In genomic region chr15:44084728-44085127, GRCh38 we compare ENCODE assay signal across 16 cellular contexts.
DNase-seq lines count a peak whose midpoint lies in the region; ATAC-seq and TF ChIP-seq lines count a peak whose summit lies in the region.
"Had no signal": no experiment of that assay in that cellular context is flagged by ENCODE, and none has a peak within 500 bp of the region (broad histone marks: within the 10 kb centered on the region; RNA-seq: fewer than 3 reads in every experiment).

No MANE protein-coding gene starts in this region.

- TF ChIP-seq EP300 in SK-N-SH (IDR thresholded peaks at IDR 0.05; ENCODE audit: borderline replicate concordance in 1 of 2, low read depth in 1 of 2, low read length in 1 of 2) = peak in 1 of 2 experiments; percentile 38; a peak in 1 of 4 replicates

- no peak for DNase-seq in SK-N-SH
- peak; percentile 42 for DNase-seq in M059J (ENCODE audit: low read depth)
- DNase-seq in SW480 (ENCODE audit: low spot score) = peak; percentile 11
- no peak for DNase-seq in substantia nigra (lab: John Stamatoyannopoulos, UW)
- DNase-seq in COR-L47 (lab: John Stamatoyannopoulos, UW) = no peak
- no peak for DNase-seq in neuronal stem cell (ENCODE audit: low spot score)
- DNase-seq: 8988T; CD8-positive, alpha-beta T cell; MV-4-11; NCI-H1417; NCI-H1930; NCI-H510A; SHP77 treated with DMSO at 0.1 percent for 48 hours had no signal

- H4K91ac ChIP-seq in neuronal stem cell (ENCODE audit: low read depth, low read length, poor library complexity) = no peak overlapping the region

- no peaks in the 10 kb centered on the region for H3K27me3 ChIP-seq in SK-N-SH (ENCODE audit: insufficient read depth)
- H3K27me3 ChIP-seq in neuronal stem cell (ENCODE audit: control insufficient read depth in 3 of 3, insufficient read depth in 3 of 3, low read depth in 1 of 3, low read length in 3 of 3) = peaks cover 0 to 4% (median 0%) of the 10 kb centered on the region in 3 experiments
- H3K27me3 ChIP-seq: BLaER1 had no signal

- H2AFZ ChIP-seq in SK-N-SH (ENCODE audit: low read depth) = peak overlapping the region; percentile 3; the same call in 1 of the 2 replicates
- no peak overlapping the region for H2AFZ ChIP-seq in neuronal stem cell (ENCODE audit: low read length)

- no peak overlapping the region for H3K23ac ChIP-seq in neuronal stem cell (ENCODE audit: low read depth, low read length, poor library complexity)

- H4K8ac ChIP-seq in neuronal stem cell (ENCODE audit: low read depth, low read length) = no peak overlapping the region

- H3K79me2 ChIP-seq in SK-N-SH (ENCODE audit: insufficient read depth) = peaks cover 64% of the 10 kb centered on the region

- H3K14ac ChIP-seq in neuronal stem cell (ENCODE audit: low read length) = no peak overlapping the region

- no peak for TF ChIP-seq RAD21 in SK-N-SH (IDR thresholded peaks at IDR 0.05; ENCODE audit: low read length)

- peak overlapping the region; percentile 16 to 86; a peak in 3 of 4 replicates for H3K27ac ChIP-seq in SK-N-SH (ENCODE audit: low read depth in 2 of 2, low read length in 1 of 2)
- peak overlapping the region; percentile 8 for H3K27ac ChIP-seq in substantia nigra (ENCODE audit: low read depth, low read length, poor library complexity, severe bottlenecking)
- H3K27ac ChIP-seq in neuronal stem cell (replicated peaks; ENCODE audit: low read length) = no peak overlapping the region
- H3K27ac ChIP-seq: BLaER1 had no signal

- H3K18ac ChIP-seq in neuronal stem cell (ENCODE audit: low read length) = no peak overlapping the region

- no peaks in the 10 kb centered on the region for H3K9me3 ChIP-seq in SK-N-SH
- H3K9me3 ChIP-seq in neuronal stem cell (replicated peaks in 1 of 2; ENCODE audit: control insufficient read depth in 2 of 2, insufficient read depth in 1 of 2, low read depth in 1 of 2, low read length in 2 of 2) = no peaks in the 10 kb centered on the region
- H3K9me3 ChIP-seq: BLaER1 had no signal

- TF ChIP-seq CTCF in SK-N-SH (IDR thresholded peaks at IDR 0.05) = no peak

- no peaks in the 10 kb centered on the region for H3K79me1 ChIP-seq in neuronal stem cell (ENCODE audit: low read depth, low read length)

- no peak overlapping the region for H3K4me3 ChIP-seq in SK-N-SH (ENCODE audit: low read depth in 2 of 2, low read length in 1 of 2)
- H3K4me3 ChIP-seq in neuronal stem cell (ENCODE audit: low read length in 2 of 2) = no peak overlapping the region
- H3K4me3 ChIP-seq: BLaER1 had no signal

- ATAC-seq in SK-N-SH treated with all-trans-retinoic acid at 6 μM for 48 hours (no peak), GM18498 (IDR thresholded peaks at IDR 0.05; ENCODE audit: unreplicated experiment) (no peak)
- ATAC-seq: CD8-positive, alpha-beta T cell had no signal

- H3K4me2 ChIP-seq in SK-N-SH (peak overlapping the region; percentile 35; the same call in 1 of the 2 replicates), neuronal stem cell (ENCODE audit: insufficient read depth, low read length, poor library complexity, severe bottlenecking) (no peak overlapping the region)
- H3K4me2 ChIP-seq: BLaER1 had no signal

- no peaks in the 10 kb centered on the region for H3K9me2 ChIP-seq in SK-N-SH

- H3K9ac ChIP-seq in SK-N-SH (no peak overlapping the region; the same call in 1 of the 2 replicates), neuronal stem cell (ENCODE audit: low read depth, low read length, poor library complexity) (no peak overlapping the region)
- H3K9ac ChIP-seq: BLaER1 had no signal

- CTCF ChIA-PET in SK-N-SH (lab: Yijun Ruan, JAX) = interaction anchor here (0.6 to 1.7 kb wide), 3 partner anchors 14 to 180 kb away, joined by 3 to 5 read pairs (median 3); no protein-coding TSS in a partner anchor

- H3F3A ChIP-seq in SK-N-SH (replicated peaks; ENCODE audit: insufficient read depth) = peaks cover 66% of the 10 kb centered on the region

- H2BK5ac ChIP-seq in neuronal stem cell (ENCODE audit: low read length) = no peak overlapping the region

- no peaks in the 10 kb centered on the region for H4K20me1 ChIP-seq in SK-N-SH (ENCODE audit: insufficient read depth)
- H4K20me1 ChIP-seq: BLaER1 had no signal

- no peak overlapping the region for H2BK15ac ChIP-seq in neuronal stem cell (ENCODE audit: low read length)

- no peaks in the 10 kb centered on the region for H3K36me3 ChIP-seq in SK-N-SH (replicated peaks in 1 of 2; ENCODE audit: control insufficient read depth in 1 of 2, insufficient read depth in 2 of 2, low read length in 1 of 2)
- no peaks in the 10 kb centered on the region for H3K36me3 ChIP-seq in neuronal stem cell (replicated peaks in 1 of 2; ENCODE audit: control insufficient read depth in 2 of 2, insufficient read depth in 2 of 2, low read length in 2 of 2)
- H3K36me3 ChIP-seq: BLaER1 had no signal

- POLR2A ChIA-PET in SK-N-SH (lab: Yijun Ruan, JAX) = interaction anchor here (0.5 kb wide), 1 partner anchor 334 kb away, joined by 3 read pairs; no protein-coding TSS in a partner anchor

- no peak overlapping the region for H2BK12ac ChIP-seq in neuronal stem cell (ENCODE audit: low read length)

- 62% methylated on average over 2 of the region's 2 CpGs for WGBS in SK-N-SH (ENCODE audit: low lambda C conversion rate)
- no CpG with 5 or more reads among the region's 2 CpGs for whole genome bisulfite sequencing in neuronal stem cell (ENCODE audit: extremely low coverage in 2 of 2, insufficient read length in 2 of 2, insufficient replicate concordance in 1 of 2), 2 donors

- no peak overlapping the region for H2AK5ac ChIP-seq in neuronal stem cell (ENCODE audit: low read depth, low read length)

- no peak overlapping the region for H2BK120ac ChIP-seq in neuronal stem cell (ENCODE audit: low read depth, low read length)

- H3K4ac ChIP-seq in neuronal stem cell (ENCODE audit: low read length) = no peak overlapping the region

- H3K4me1 ChIP-seq in SK-N-SH (ENCODE audit: control insufficient read depth in 1 of 2, insufficient read depth in 2 of 2, low read depth in 1 of 2, low read length in 1 of 2) (peaks cover 6 to 50% of the 10 kb centered on the region in 2 experiments; a peak in 3 of 4 replicates), neuronal stem cell (ENCODE audit: control insufficient read depth in 2 of 2, insufficient read depth in 1 of 2, low read depth in 1 of 2, low read length in 2 of 2) (no peaks in the 10 kb centered on the region)
- H3K4me1 ChIP-seq: BLaER1 had no signal

TF ChIP-seq in SK-N-SH, 30 proteins besides CTCF, POLR2A, EP300 and RAD21 (continues in another document):
- 0 out of 2 replicates have a peak, but pooled peaks have one; percentile 15 for TF ChIP-seq YY1 (IDR thresholded peaks at IDR 0.05; ENCODE audit: low read depth)
- TF ChIP-seq NFIC (IDR thresholded peaks at IDR 0.05; ENCODE audit: borderline replicate concordance) = peak; percentile 13; the same call in 1 of the 2 replicates
- no peak for TF ChIP-seq REST (IDR thresholded peaks at IDR 0.05; ENCODE audit: low read depth, low read length)

TF ChIP-seq in SK-N-SH treated with all-trans-retinoic acid at 6 μM for 48 hours, 23 proteins besides CTCF, POLR2A, EP300 and RAD21:
- TF ChIP-seq CSDC2 (CRISPR knock-in tag; IDR thresholded peaks at IDR 0.05) (no peak), ZNF8 (CRISPR knock-in tag; IDR thresholded peaks at IDR 0.05) (no peak), TOX (CRISPR knock-in tag; IDR thresholded peaks at IDR 0.05; ENCODE audit: borderline replicate concordance) (no peak), ZFP30 (CRISPR knock-in tag; IDR thresholded peaks at IDR 0.05) (no peak), PPARA (CRISPR knock-in tag; IDR thresholded peaks at IDR 0.05; ENCODE audit: borderline replicate concordance) (no peak)
TF ChIP-seq in SK-N-SH treated with all-trans-retinoic acid at 6 μM for 48 hours: peak in this region for 0.

Comparison
In these comparisons a context has a peak if more than half of its experiments do, and no peak if none do; other contexts are left out.
1. DNase-seq: peak in M059J (single experiment) and SW480 (single experiment); none in SK-N-SH (single experiment), substantia nigra (0 of 49), COR-L47 (single experiment) and neuronal stem cell (single experiment).